Comparison of ENCODE assay signal across 1 cellular context in the genomic region with DNA sequence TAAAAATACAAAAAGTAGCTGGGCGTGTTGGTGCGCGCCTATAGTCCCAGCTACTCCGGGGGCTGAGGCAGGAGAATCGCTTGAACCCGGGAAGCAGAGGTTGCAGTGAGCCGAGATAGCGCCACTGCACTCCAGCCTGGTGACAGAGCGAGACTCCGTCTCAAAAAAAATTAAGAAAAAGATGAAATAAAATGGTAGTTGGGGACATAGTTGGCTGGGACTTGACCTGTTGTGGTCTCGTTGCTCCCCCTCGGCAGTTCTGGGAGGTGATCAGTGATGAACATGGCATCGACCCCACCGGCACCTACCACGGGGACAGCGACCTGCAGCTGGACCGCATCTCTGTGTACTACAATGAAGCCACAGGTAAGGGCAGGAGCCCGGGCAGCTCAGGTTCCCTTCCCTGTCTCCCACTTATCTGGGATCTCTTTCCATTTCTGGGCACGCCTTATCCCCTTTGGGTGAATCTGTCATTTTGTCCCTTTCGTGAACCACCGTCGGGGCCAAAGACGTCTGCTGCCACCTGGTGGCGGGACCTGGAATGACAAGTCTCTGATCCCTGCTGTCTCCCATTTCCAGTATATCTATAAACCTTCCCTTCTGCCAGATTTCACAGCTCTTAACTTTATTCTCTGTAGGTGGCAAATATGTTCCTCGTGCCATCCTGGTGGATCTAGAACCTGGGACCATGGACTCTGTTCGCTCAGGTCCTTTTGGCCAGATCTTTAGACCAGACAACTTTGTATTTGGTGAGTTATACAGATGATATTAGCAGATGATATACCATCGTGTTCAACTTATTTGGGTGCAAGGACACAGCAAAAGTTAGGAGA.
TF ChIP-seq lines count a peak whose summit lies in the region.

No MANE protein-coding gene starts in this region.

TF ChIP-seq in HepG2, 621 proteins besides CTCF, POLR2A, EP300 and RAD21 (continued from another document and continues in another):
- TF ChIP-seq, protein P1, sequence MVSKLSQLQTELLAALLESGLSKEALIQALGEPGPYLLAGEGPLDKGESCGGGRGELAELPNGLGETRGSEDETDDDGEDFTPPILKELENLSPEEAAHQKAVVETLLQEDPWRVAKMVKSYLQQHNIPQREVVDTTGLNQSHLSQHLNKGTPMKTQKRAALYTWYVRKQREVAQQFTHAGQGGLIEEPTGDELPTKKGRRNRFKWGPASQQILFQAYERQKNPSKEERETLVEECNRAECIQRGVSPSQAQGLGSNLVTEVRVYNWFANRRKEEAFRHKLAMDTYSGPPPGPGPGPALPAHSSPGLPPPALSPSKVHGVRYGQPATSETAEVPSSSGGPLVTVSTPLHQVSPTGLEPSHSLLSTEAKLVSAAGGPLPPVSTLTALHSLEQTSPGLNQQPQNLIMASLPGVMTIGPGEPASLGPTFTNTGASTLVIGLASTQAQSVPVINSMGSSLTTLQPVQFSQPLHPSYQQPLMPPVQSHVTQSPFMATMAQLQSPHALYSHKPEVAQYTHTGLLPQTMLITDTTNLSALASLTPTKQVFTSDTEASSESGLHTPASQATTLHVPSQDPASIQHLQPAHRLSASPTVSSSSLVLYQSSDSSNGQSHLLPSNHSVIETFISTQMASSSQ (IDR thresholded peaks at IDR 0.05; ENCODE audit: low read depth) = no peak
- TF ChIP-seq, protein P1 (CRISPR knock-in tag; IDR thresholded peaks at IDR 0.05; ENCODE audit: borderline replicate concordance) = no peak
- TF ChIP-seq TARDBP (CRISPR knock-in tag; IDR thresholded peaks at IDR 0.05) (no peak), ELF4 (CRISPR knock-in tag; IDR thresholded peaks at IDR 0.05; ENCODE audit: borderline replicate concordance) (no peak), ZNF891 (CRISPR knock-in tag; IDR thresholded peaks at IDR 0.05) (no peak), ZC3H4 (CRISPR knock-in tag; IDR thresholded peaks at IDR 0.05; ENCODE audit: borderline replicate concordance) (no peak), ZNF468 (CRISPR knock-in tag; IDR thresholded peaks at IDR 0.05) (no peak), ZNF530 (CRISPR knock-in tag; IDR thresholded peaks at IDR 0.05; ENCODE audit: low read depth) (no peak), ZNF773 (CRISPR knock-in tag; IDR thresholded peaks at IDR 0.05; ENCODE audit: borderline replicate concordance) (no peak), ZNF616 (CRISPR knock-in tag; IDR thresholded peaks at IDR 0.05; ENCODE audit: low read depth) (no peak), ZNF343 (CRISPR knock-in tag; IDR thresholded peaks at IDR 0.05) (0 out of 2 replicates have a peak, but pooled peaks have one; percentile 37), ZBTB7B (CRISPR knock-in tag; IDR thresholded peaks at IDR 0.05) (no peak), JUNB (CRISPR knock-in tag; IDR thresholded peaks at IDR 0.05; ENCODE audit: borderline replicate concordance) (no peak), ZFP1 (CRISPR knock-in tag; IDR thresholded peaks at IDR 0.05) (no peak), HCFC1 (IDR thresholded peaks at IDR 0.05; ENCODE audit: low read depth, low read length) (no peak), NCOA1 (CRISPR knock-in tag; IDR thresholded peaks at IDR 0.05) (no peak), ZFP36L1 (CRISPR knock-in tag; IDR thresholded peaks at IDR 0.05) (0 out of 2 replicates have a peak, but pooled peaks have one; percentile 69), THAP11 (CRISPR knock-in tag; IDR thresholded peaks at IDR 0.05) (peak; percentile 49), KDM6A (CRISPR knock-in tag; IDR thresholded peaks at IDR 0.05; ENCODE audit: low read depth) (no peak), STAG1 (CRISPR knock-in tag; IDR thresholded peaks at IDR 0.05) (peak; percentile 89), MXI1 (IDR thresholded peaks at IDR 0.05; ENCODE audit: borderline replicate concordance, low read depth, low read length) (peak; percentile 83; the same call in 2 of the 3 replicates), ZNF792 (CRISPR knock-in tag; IDR thresholded peaks at IDR 0.05) (no peak), ZFP37 (CRISPR knock-in tag; IDR thresholded peaks at IDR 0.05; ENCODE audit: borderline replicate concordance) (peak; percentile 63; the same call in 1 of the 2 replicates), ZFP36L2 (CRISPR knock-in tag; IDR thresholded peaks at IDR 0.05) (no peak), FOXM1 (CRISPR knock-in tag; IDR thresholded peaks at IDR 0.05) (no peak), ZNF782 (CRISPR knock-in tag; IDR thresholded peaks at IDR 0.05; ENCODE audit: borderline replicate concordance) (no peak), JDP2 (CRISPR knock-in tag; IDR thresholded peaks at IDR 0.05; ENCODE audit: borderline replicate concordance) (no peak), FOXA3 (CRISPR knock-in tag; IDR thresholded peaks at IDR 0.05) (0 out of 2 replicates have a peak, but pooled peaks have one; percentile 17)
- TF ChIP-seq, protein P2, sequence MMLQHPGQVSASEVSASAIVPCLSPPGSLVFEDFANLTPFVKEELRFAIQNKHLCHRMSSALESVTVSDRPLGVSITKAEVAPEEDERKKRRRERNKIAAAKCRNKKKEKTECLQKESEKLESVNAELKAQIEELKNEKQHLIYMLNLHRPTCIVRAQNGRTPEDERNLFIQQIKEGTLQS (CRISPR knock-in tag; IDR thresholded peaks at IDR 0.05) = no peak
- TF ChIP-seq, protein P3, sequence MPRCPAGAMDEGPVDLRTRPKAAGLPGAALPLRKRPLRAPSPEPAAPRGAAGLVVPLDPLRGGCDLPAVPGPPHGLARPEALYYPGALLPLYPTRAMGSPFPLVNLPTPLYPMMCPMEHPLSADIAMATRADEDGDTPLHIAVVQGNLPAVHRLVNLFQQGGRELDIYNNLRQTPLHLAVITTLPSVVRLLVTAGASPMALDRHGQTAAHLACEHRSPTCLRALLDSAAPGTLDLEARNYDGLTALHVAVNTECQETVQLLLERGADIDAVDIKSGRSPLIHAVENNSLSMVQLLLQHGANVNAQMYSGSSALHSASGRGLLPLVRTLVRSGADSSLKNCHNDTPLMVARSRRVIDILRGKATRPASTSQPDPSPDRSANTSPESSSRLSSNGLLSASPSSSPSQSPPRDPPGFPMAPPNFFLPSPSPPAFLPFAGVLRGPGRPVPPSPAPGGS (CRISPR knock-in tag; IDR thresholded peaks at IDR 0.05) = no peak
- TF ChIP-seq, protein P4, sequence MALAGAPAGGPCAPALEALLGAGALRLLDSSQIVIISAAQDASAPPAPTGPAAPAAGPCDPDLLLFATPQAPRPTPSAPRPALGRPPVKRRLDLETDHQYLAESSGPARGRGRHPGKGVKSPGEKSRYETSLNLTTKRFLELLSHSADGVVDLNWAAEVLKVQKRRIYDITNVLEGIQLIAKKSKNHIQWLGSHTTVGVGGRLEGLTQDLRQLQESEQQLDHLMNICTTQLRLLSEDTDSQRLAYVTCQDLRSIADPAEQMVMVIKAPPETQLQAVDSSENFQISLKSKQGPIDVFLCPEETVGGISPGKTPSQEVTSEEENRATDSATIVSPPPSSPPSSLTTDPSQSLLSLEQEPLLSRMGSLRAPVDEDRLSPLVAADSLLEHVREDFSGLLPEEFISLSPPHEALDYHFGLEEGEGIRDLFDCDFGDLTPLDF (CRISPR knock-in tag; IDR thresholded peaks at IDR 0.05) = no peak
- TF ChIP-seq, protein P5, sequence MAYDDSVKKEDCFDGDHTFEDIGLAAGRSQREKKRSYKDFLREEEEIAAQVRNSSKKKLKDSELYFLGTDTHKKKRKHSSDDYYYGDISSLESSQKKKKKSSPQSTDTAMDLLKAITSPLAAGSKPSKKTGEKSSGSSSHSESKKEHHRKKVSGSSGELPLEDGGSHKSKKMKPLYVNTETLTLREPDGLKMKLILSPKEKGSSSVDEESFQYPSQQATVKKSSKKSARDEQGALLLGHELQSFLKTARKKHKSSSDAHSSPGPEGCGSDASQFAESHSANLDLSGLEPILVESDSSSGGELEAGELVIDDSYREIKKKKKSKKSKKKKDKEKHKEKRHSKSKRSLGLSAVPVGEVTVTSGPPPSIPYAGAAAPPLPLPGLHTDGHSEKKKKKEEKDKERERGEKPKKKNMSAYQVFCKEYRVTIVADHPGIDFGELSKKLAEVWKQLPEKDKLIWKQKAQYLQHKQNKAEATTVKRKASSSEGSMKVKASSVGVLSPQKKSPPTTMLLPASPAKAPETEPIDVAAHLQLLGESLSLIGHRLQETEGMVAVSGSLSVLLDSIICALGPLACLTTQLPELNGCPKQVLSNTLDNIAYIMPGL (CRISPR knock-in tag; IDR thresholded peaks at IDR 0.05; ENCODE audit: borderline replicate concordance in 1 of 2, low read depth in 1 of 2) = peak; percentile 61 to 79; a peak in 3 of 4 replicates
- TF ChIP-seq, protein P6, sequence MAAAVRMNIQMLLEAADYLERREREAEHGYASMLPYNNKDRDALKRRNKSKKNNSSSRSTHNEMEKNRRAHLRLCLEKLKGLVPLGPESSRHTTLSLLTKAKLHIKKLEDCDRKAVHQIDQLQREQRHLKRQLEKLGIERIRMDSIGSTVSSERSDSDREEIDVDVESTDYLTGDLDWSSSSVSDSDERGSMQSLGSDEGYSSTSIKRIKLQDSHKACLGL (CRISPR knock-in tag; IDR thresholded peaks at IDR 0.05) = no peak
- TF ChIP-seq, protein P7, sequence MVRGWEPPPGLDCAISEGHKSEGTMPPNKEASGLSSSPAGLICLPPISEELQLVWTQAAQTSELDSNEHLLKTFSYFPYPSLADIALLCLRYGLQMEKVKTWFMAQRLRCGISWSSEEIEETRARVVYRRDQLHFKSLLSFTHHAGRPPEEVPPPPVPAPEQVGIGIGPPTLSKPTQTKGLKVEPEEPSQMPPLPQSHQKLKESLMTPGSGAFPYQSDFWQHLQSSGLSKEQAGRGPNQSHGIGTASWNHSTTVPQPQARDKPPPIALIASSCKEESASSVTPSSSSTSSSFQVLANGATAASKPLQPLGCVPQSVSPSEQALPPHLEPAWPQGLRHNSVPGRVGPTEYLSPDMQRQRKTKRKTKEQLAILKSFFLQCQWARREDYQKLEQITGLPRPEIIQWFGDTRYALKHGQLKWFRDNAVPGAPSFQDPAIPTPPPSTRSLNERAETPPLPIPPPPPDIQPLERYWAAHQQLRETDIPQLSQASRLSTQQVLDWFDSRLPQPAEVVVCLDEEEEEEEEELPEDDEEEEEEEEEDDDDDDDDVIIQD (CRISPR knock-in tag; IDR thresholded peaks at IDR 0.05; ENCODE audit: low read depth) = no peak
- TF ChIP-seq, protein P8, sequence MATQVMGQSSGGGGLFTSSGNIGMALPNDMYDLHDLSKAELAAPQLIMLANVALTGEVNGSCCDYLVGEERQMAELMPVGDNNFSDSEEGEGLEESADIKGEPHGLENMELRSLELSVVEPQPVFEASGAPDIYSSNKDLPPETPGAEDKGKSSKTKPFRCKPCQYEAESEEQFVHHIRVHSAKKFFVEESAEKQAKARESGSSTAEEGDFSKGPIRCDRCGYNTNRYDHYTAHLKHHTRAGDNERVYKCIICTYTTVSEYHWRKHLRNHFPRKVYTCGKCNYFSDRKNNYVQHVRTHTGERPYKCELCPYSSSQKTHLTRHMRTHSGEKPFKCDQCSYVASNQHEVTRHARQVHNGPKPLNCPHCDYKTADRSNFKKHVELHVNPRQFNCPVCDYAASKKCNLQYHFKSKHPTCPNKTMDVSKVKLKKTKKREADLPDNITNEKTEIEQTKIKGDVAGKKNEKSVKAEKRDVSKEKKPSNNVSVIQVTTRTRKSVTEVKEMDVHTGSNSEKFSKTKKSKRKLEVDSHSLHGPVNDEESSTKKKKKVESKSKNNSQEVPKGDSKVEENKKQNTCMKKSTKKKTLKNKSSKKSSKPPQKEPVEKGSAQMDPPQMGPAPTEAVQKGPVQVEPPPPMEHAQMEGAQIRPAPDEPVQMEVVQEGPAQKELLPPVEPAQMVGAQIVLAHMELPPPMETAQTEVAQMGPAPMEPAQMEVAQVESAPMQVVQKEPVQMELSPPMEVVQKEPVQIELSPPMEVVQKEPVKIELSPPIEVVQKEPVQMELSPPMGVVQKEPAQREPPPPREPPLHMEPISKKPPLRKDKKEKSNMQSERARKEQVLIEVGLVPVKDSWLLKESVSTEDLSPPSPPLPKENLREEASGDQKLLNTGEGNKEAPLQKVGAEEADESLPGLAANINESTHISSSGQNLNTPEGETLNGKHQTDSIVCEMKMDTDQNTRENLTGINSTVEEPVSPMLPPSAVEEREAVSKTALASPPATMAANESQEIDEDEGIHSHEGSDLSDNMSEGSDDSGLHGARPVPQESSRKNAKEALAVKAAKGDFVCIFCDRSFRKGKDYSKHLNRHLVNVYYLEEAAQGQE (IDR thresholded peaks at IDR 0.05; ENCODE audit: borderline replicate concordance in 1 of 2, low read depth in 1 of 2, low read length in 2 of 2) = no peak; a peak in 1 of 4 replicates
- TF ChIP-seq, protein P9, sequence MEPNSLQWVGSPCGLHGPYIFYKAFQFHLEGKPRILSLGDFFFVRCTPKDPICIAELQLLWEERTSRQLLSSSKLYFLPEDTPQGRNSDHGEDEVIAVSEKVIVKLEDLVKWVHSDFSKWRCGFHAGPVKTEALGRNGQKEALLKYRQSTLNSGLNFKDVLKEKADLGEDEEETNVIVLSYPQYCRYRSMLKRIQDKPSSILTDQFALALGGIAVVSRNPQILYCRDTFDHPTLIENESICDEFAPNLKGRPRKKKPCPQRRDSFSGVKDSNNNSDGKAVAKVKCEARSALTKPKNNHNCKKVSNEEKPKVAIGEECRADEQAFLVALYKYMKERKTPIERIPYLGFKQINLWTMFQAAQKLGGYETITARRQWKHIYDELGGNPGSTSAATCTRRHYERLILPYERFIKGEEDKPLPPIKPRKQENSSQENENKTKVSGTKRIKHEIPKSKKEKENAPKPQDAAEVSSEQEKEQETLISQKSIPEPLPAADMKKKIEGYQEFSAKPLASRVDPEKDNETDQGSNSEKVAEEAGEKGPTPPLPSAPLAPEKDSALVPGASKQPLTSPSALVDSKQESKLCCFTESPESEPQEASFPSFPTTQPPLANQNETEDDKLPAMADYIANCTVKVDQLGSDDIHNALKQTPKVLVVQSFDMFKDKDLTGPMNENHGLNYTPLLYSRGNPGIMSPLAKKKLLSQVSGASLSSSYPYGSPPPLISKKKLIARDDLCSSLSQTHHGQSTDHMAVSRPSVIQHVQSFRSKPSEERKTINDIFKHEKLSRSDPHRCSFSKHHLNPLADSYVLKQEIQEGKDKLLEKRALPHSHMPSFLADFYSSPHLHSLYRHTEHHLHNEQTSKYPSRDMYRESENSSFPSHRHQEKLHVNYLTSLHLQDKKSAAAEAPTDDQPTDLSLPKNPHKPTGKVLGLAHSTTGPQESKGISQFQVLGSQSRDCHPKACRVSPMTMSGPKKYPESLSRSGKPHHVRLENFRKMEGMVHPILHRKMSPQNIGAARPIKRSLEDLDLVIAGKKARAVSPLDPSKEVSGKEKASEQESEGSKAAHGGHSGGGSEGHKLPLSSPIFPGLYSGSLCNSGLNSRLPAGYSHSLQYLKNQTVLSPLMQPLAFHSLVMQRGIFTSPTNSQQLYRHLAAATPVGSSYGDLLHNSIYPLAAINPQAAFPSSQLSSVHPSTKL (CRISPR knock-in tag; IDR thresholded peaks at IDR 0.05) = peak; percentile 23; the same call in 1 of the 2 replicates
